Comparison of ENCODE assay signal across 1 cellular context in genomic region chr4:94459462-94460161, GRCh38.
TF ChIP-seq lines count a peak whose summit lies in the region.

No MANE protein-coding gene starts in this region.

TF ChIP-seq in WTC11, 78 proteins besides CTCF, POLR2A, EP300 and RAD21 (continued from another document):
- TF ChIP-seq ARID4B (CRISPR knock-in tag; IDR thresholded peaks at IDR 0.05; ENCODE audit: borderline replicate concordance), result no peak
- no peak for TF ChIP-seq JUN (CRISPR knock-in tag; IDR thresholded peaks at IDR 0.05)
TF ChIP-seq in WTC11: peak in this region for 0.
